ENCODE assay signal across 1 cellular context in the genomic region with DNA sequence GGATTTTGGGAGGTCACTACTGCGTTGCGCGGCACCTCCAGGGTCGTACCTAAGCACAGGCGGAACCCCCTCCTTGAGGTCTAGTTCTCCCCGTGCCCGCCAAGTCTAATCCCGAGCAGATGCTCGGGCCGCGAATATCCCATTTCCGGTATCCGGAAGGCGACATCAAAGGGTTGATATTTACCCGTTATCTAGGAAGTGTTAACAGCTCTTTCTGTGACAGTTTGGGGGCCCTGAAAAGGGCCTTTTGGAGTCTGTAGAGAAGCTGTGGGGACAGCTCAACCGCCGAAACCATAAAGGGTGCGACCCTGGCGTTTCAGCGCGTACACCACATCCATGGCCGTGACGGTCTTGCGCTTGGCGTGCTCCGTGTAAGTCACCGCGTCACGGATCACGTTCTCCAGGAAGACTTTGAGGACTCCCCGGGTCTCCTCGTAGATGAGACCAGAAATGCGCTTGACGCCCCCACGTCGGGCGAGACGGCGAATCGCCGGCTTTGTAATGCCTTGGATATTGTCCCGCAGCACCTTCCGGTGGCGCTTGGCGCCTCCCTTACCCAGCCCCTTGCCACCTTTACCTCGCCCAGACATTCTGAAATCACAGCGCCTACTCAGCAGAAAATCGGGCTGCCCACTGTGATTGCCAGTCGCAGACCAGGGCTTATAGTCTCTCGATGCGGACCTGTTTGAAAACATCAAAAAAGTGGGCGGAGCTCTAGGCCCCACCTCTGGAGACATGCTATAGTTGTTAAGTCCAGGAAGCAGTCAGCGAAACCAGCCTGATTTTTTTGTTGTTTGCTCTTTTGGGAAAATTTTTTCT.
TF ChIP-seq lines count a peak whose summit lies in the region.

No MANE protein-coding gene starts in this region.

TF ChIP-seq in HepG2, 621 proteins besides CTCF, POLR2A, EP300 and RAD21 (continued from another document and continues in another):
- TF ChIP-seq ZXDC (CRISPR knock-in tag; IDR thresholded peaks at IDR 0.05): peak; percentile 11; the same call in 1 of the 2 replicates
- TF ChIP-seq SIX4 (CRISPR knock-in tag; IDR thresholded peaks at IDR 0.05): 0 out of 2 replicates have a peak, but pooled peaks have one; percentile 26
- TF ChIP-seq DZIP1 (CRISPR knock-in tag; IDR thresholded peaks at IDR 0.05): no peak
- TF ChIP-seq, protein P1, sequence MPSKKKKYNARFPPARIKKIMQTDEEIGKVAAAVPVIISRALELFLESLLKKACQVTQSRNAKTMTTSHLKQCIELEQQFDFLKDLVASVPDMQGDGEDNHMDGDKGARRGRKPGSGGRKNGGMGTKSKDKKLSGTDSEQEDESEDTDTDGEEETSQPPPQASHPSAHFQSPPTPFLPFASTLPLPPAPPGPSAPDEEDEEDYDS (CRISPR knock-in tag; IDR thresholded peaks at IDR 0.05): peak; percentile 98
- peak; percentile 79; the same call in 1 of the 2 replicates for TF ChIP-seq ZNF136 (CRISPR knock-in tag; IDR thresholded peaks at IDR 0.05; ENCODE audit: low read depth)
- TF ChIP-seq ZNF274 (CRISPR knock-in tag; IDR thresholded peaks at IDR 0.05): peak; percentile 83
- 0 out of 2 replicates have a peak, but pooled peaks have one; percentile 3 for TF ChIP-seq CREM (IDR thresholded peaks at IDR 0.05)
- no peak for TF ChIP-seq CREM (CRISPR knock-in tag; IDR thresholded peaks at IDR 0.05)
- TF ChIP-seq HNF4A (CRISPR knock-in tag; IDR thresholded peaks at IDR 0.05): no peak
- TF ChIP-seq, protein P2, sequence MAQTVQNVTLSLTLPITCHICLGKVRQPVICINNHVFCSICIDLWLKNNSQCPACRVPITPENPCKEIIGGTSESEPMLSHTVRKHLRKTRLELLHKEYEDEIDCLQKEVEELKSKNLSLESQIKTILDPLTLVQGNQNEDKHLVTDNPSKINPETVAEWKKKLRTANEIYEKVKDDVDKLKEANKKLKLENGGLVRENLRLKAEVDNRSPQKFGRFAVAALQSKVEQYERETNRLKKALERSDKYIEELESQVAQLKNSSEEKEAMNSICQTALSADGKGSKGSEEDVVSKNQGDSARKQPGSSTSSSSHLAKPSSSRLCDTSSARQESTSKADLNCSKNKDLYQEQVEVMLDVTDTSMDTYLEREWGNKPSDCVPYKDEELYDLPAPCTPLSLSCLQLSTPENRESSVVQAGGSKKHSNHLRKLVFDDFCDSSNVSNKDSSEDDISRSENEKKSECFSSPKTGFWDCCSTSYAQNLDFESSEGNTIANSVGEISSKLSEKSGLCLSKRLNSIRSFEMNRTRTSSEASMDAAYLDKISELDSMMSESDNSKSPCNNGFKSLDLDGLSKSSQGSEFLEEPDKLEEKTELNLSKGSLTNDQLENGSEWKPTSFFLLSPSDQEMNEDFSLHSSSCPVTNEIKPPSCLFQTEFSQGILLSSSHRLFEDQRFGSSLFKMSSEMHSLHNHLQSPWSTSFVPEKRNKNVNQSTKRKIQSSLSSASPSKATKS (CRISPR knock-in tag; IDR thresholded peaks at IDR 0.05): no peak
- TF ChIP-seq ZBTB33 (CRISPR knock-in tag; IDR thresholded peaks at IDR 0.05): peak; percentile 44; the same call in 1 of the 2 replicates
- no peak; the same call in 1 of the 2 replicates for TF ChIP-seq ZNF205 (CRISPR knock-in tag; IDR thresholded peaks at IDR 0.05)
- no peak for TF ChIP-seq TCF7L2 (IDR thresholded peaks at IDR 0.05; ENCODE audit: low read depth, low read length)
- 0 out of 2 replicates have a peak, but pooled peaks have one; percentile 16 for TF ChIP-seq MED13 (CRISPR knock-in tag; IDR thresholded peaks at IDR 0.05)
- peak; percentile 63; the same call in 1 of the 2 replicates for TF ChIP-seq CHD2 (IDR thresholded peaks at IDR 0.05; ENCODE audit: low read depth, low read length)
- TF ChIP-seq PBX2 (CRISPR knock-in tag; IDR thresholded peaks at IDR 0.05): no peak
- TF ChIP-seq, protein P3, sequence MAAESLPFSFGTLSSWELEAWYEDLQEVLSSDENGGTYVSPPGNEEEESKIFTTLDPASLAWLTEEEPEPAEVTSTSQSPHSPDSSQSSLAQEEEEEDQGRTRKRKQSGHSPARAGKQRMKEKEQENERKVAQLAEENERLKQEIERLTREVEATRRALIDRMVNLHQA (CRISPR knock-in tag; IDR thresholded peaks at IDR 0.05): no peak
- TF ChIP-seq HNF1A (IDR thresholded peaks at IDR 0.05; ENCODE audit: low read depth): 0 out of 2 replicates have a peak, but pooled peaks have one; percentile 32
- 0 out of 2 replicates have a peak, but pooled peaks have one; percentile 21 for TF ChIP-seq HNF1A (CRISPR knock-in tag; IDR thresholded peaks at IDR 0.05; ENCODE audit: borderline replicate concordance)
- TF ChIP-seq, protein P4, sequence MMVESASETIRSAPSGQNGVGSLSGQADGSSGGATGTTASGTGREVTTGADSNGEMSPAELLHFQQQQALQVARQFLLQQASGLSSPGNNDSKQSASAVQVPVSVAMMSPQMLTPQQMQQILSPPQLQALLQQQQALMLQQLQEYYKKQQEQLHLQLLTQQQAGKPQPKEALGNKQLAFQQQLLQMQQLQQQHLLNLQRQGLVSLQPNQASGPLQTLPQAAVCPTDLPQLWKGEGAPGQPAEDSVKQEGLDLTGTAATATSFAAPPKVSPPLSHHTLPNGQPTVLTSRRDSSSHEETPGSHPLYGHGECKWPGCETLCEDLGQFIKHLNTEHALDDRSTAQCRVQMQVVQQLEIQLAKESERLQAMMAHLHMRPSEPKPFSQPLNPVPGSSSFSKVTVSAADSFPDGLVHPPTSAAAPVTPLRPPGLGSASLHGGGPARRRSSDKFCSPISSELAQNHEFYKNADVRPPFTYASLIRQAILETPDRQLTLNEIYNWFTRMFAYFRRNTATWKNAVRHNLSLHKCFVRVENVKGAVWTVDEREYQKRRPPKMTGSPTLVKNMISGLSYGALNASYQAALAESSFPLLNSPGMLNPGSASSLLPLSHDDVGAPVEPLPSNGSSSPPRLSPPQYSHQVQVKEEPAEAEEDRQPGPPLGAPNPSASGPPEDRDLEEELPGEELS (CRISPR knock-in tag; IDR thresholded peaks at IDR 0.05): peak; percentile 66
- TF ChIP-seq SNAPC2 (CRISPR knock-in tag; IDR thresholded peaks at IDR 0.05): 0 out of 2 replicates have a peak, but pooled peaks have one; percentile 49
- peak; percentile 67; the same call in 1 of the 2 replicates for TF ChIP-seq ZNF343 (CRISPR knock-in tag; IDR thresholded peaks at IDR 0.05)
- no peak for TF ChIP-seq MIER3 (CRISPR knock-in tag; IDR thresholded peaks at IDR 0.05; ENCODE audit: borderline replicate concordance)
- no peak for TF ChIP-seq ZNF644 (CRISPR knock-in tag; IDR thresholded peaks at IDR 0.05; ENCODE audit: low read depth)
- no peak for TF ChIP-seq NR2F6 (IDR thresholded peaks at IDR 0.05)
- no peak for TF ChIP-seq NR2F6 (CRISPR knock-in tag; IDR thresholded peaks at IDR 0.05)
- peak; percentile 27; the same call in 1 of the 2 replicates for TF ChIP-seq JUN (CRISPR knock-in tag; IDR thresholded peaks at IDR 0.05)
- 0 out of 2 replicates have a peak, but pooled peaks have one; percentile 38 for TF ChIP-seq ZNF576 (CRISPR knock-in tag; IDR thresholded peaks at IDR 0.05)
- no peak for TF ChIP-seq CCAR2 (optimal IDR thresholded peaks at IDR 0.05; ENCODE audit: low read depth, low read length)
- TF ChIP-seq, protein P5, sequence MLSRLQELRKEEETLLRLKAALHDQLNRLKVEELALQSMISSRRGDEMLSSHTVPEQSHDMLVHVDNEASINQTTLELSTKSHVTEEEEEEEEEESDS (CRISPR knock-in tag; IDR thresholded peaks at IDR 0.05; ENCODE audit: borderline replicate concordance): peak; percentile 67; the same call in 1 of the 2 replicates
- TF ChIP-seq REPIN1 (CRISPR knock-in tag; IDR thresholded peaks at IDR 0.05; ENCODE audit: borderline replicate concordance, low read depth): peak; percentile 81
- peak; percentile 7; the same call in 1 of the 2 replicates for TF ChIP-seq NKX3-1 (CRISPR knock-in tag; IDR thresholded peaks at IDR 0.05)
- TF ChIP-seq ZSCAN22 (CRISPR knock-in tag; IDR thresholded peaks at IDR 0.05): no peak
- TF ChIP-seq ZNF569 (CRISPR knock-in tag; IDR thresholded peaks at IDR 0.05; ENCODE audit: borderline replicate concordance): no peak
- peak; percentile 70; the same call in 1 of the 2 replicates for TF ChIP-seq DR1 (CRISPR knock-in tag; IDR thresholded peaks at IDR 0.05)
- TF ChIP-seq GFI1 (CRISPR knock-in tag; IDR thresholded peaks at IDR 0.05; ENCODE audit: borderline replicate concordance): peak; percentile 89
- TF ChIP-seq XRCC5 (optimal IDR thresholded peaks at IDR 0.05; ENCODE audit: low read length): peak; percentile 37
